ENCODE assay signal across 18 cellular contexts in the genomic region with DNA sequence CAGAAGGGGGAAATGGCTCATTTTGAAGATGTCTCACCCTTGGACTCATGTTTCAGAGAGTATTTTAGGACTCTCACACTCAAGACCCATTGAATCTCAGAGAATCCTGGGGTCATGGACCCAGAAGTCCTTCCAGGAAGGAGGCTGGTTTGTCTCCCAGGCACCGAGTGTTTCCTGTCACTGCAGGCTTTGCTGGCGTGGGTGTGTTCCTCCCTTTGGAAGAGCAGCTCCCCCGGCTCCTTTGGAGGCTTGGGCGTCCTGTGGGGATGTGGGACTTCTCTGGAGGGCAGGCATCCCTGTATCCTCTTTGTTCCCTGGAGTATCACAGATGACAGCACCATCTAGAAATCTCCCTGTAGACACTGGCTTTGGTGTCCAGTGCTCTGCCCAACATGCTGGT. TPM values are rescaled to one million over a fixed set of nuclear protein-coding genes. Genes with fewer than 3 reads are reported as not detected.
A peak's percentile ranks its signal among the peaks of the same experiment; 100 is the strongest.
DNase-seq lines count a peak whose midpoint lies in the region; ATAC-seq, FAIRE-seq and TF ChIP-seq lines count a peak whose summit lies in the region.
"Had no signal": no experiment of that assay in that cellular context is flagged by ENCODE, and none has a peak within 500 bp of the region (broad histone marks: within the 10 kb centered on the region; RNA-seq: fewer than 3 reads in every experiment).

No MANE protein-coding gene starts in this region.

- no peak overlapping the region for H2AFZ ChIP-seq in HepG2 (ENCODE audit: low read length)

- TF ChIP-seq EP300 in HepG2 (IDR thresholded peaks at IDR 0.05; ENCODE audit: low read depth in 2 of 2, low read length in 2 of 2) (no peak), HepG2 (CRISPR knock-in tag; IDR thresholded peaks at IDR 0.05; ENCODE audit: borderline replicate concordance) (no peak)

- H3K4me3 Mint-ChIP-seq in endothelial cell (ENCODE audit: unreplicated experiment): no peak overlapping the region
- H3K4me3 Mint-ChIP-seq: CD8-positive, alpha-beta memory T cell had no signal

- no peaks in the 10 kb centered on the region for H4K20me1 ChIP-seq in HepG2 (ENCODE audit: insufficient read depth, low read length)
- H4K20me1 ChIP-seq: BLaER1 had no signal

- H3K4me1 ChIP-seq in liver (ENCODE audit: control insufficient read depth in 4 of 4, insufficient read depth in 4 of 4, low read length in 3 of 4) (no peaks in the 10 kb centered on the region), HepG2 (ENCODE audit: insufficient read depth, low read length) (no peaks in the 10 kb centered on the region), psoas muscle (no peaks in the 10 kb centered on the region)
- H3K4me1 ChIP-seq: Caco-2 had no signal

- no peak overlapping the region for H3K4me2 ChIP-seq in HepG2 (ENCODE audit: low read depth, low read length)
- H3K4me2 ChIP-seq: BLaER1 had no signal

- POLR2A ChIA-PET in HepG2 (lab: Yijun Ruan, JAX): no interaction called here

- no peak overlapping the region for H3K4me3 ChIP-seq in liver (ENCODE audit: low read depth in 1 of 3, low read length in 3 of 3)
- H3K4me3 ChIP-seq in HepG2 (replicated peaks in 1 of 3; ENCODE audit: insufficient read depth in 1 of 3, low read depth in 2 of 3, low read length in 3 of 3): no peak overlapping the region
- H3K4me3 ChIP-seq in psoas muscle: no peak overlapping the region
- H3K4me3 ChIP-seq: BLaER1 had no signal

- no peak overlapping the region for H3K27ac ChIP-seq in liver (ENCODE audit: low read depth in 1 of 2, low read length in 2 of 2)
- H3K27ac ChIP-seq in HepG2 (ENCODE audit: extremely low read length, insufficient read depth, low read length): no peak overlapping the region
- no peak overlapping the region for H3K27ac ChIP-seq in psoas muscle
- H3K27ac ChIP-seq: BLaER1 had no signal

- no peak overlapping the region for H3K9ac ChIP-seq in liver (ENCODE audit: low read depth in 1 of 2, low read length in 2 of 2)
- H3K9ac ChIP-seq in HepG2 (ENCODE audit: insufficient read depth, low read depth, low read length): no peak overlapping the region
- H3K9ac ChIP-seq: BLaER1 had no signal

- no peak for TF ChIP-seq POLR2A in HepG2 (IDR thresholded peaks at IDR 0.05; ENCODE audit: insufficient read depth in 1 of 2, low read depth in 2 of 2, low read length in 2 of 2)

- H3K9me3 ChIP-seq in liver (ENCODE audit: control insufficient read depth in 4 of 4, low read length in 3 of 4) (no peaks in the 10 kb centered on the region), HepG2 (ENCODE audit: low read length) (no peaks in the 10 kb centered on the region), psoas muscle (no peaks in the 10 kb centered on the region)
- H3K9me3 ChIP-seq: BLaER1, Caco-2 had no signal

- no TSS peak for BruUV-seq in HepG2 (replicated peaks; lab: Mats Ljungman, UMichigan)

- peaks cover 4% of the 10 kb centered on the region for H3K36me3 Mint-ChIP-seq in endothelial cell (ENCODE audit: low read depth, unreplicated experiment)

- no peak for ATAC-seq in HepG2
- ATAC-seq in left lobe of liver: peak; percentile 10
- ATAC-seq in psoas muscle: no peak
- no peak for ATAC-seq in HG02938 (IDR thresholded peaks at IDR 0.05; ENCODE audit: unreplicated experiment)
- ATAC-seq in HG03432 (IDR thresholded peaks at IDR 0.05; ENCODE audit: unreplicated experiment): no peak

- intact Hi-C loops in HepG2 (cut with micrococcal nuclease; ENCODE audit: unreplicated experiment): no loop called here
- intact Hi-C loops in psoas muscle (cut with DNase I): loop anchor here (5.0 kb wide), 2 partner anchors 44 to 46 kb away; no protein-coding TSS in a partner anchor

- no peak for FAIRE-seq in HepG2 (lab: Jason Lieb, UNC)
- FAIRE-seq: D721Med, G401.6, GM12891, GM19239, H1 had no signal

- DNase-seq in HepG2 (ENCODE audit: low spot score): no peak
- DNase-seq in left lobe of liver (ENCODE audit: low spot score): no peak
- peak; percentile 5 to 16 for DNase-seq in psoas muscle
- DNase-seq in activated gamma-delta T cell (lab: John Stamatoyannopoulos, UW): no peak
- no peak for DNase-seq in endothelial cell (ENCODE audit: low spot score)
- DNase-seq: 8988T, Caco-2, HCEC 1CT had no signal

- in situ Hi-C loops in HepG2 (cut with HindIII; ENCODE audit: extremely low pct_ligation_motif_present, low pct_unique_long_range_greater_than_20kb): no loop called here

- H3K79me2 ChIP-seq in HepG2 (ENCODE audit: insufficient read depth, low read length): no peaks in the 10 kb centered on the region

- TF ChIP-seq CTCF in liver (IDR thresholded peaks at IDR 0.05; ENCODE audit: low read depth, low read length, missing input control): no peak
- no peak for TF ChIP-seq CTCF in HepG2 (CRISPR knock-in tag; IDR thresholded peaks at IDR 0.05)
- no peak for TF ChIP-seq CTCF in psoas muscle (IDR thresholded peaks at IDR 0.05)
- no peak for TF ChIP-seq CTCF in endothelial cell (IDR thresholded peaks at IDR 0.05; ENCODE audit: unreplicated experiment)

- peaks cover 10 to 88% (median 38%) of the 10 kb centered on the region in 4 donors for H3K36me3 ChIP-seq in liver (ENCODE audit: control insufficient read depth in 4 of 4, insufficient read depth in 3 of 4, low read depth in 1 of 4, low read length in 3 of 4)
- H3K36me3 ChIP-seq in HepG2 (replicated peaks in 1 of 2; ENCODE audit: control insufficient read depth in 1 of 2, insufficient read depth in 2 of 2, low read length in 2 of 2): no peaks in the 10 kb centered on the region
- peaks cover 0 to 88% of the 10 kb centered on the region in 2 donors for H3K36me3 ChIP-seq in psoas muscle (ENCODE audit: insufficient read depth in 1 of 2, low read depth in 1 of 2)

- H3K27ac Mint-ChIP-seq in endothelial cell (ENCODE audit: unreplicated experiment): no peak overlapping the region

- 81% methylated on average over 4 of the region's 4 CpGs for WGBS in liver
- WGBS in HepG2 (ENCODE audit: low lambda C conversion rate): 76% methylated on average over 4 of the region's 4 CpGs
- 80 to 83% (median 81%) methylated on average over 4 of the region's 4 CpGs for WGBS in psoas muscle, 3 donors

- peaks cover 3% of the 10 kb centered on the region for H3K4me1 Mint-ChIP-seq in endothelial cell (ENCODE audit: unreplicated experiment)
- H3K4me1 Mint-ChIP-seq: CD8-positive, alpha-beta memory T cell had no signal

- H3K9me3 Mint-ChIP-seq in endothelial cell (ENCODE audit: unreplicated experiment): no peaks in the 10 kb centered on the region
- H3K9me3 Mint-ChIP-seq: CD8-positive, alpha-beta memory T cell had no signal

- H3K27me3 Mint-ChIP-seq in endothelial cell (ENCODE audit: unreplicated experiment): peaks cover 2% of the 10 kb centered on the region

- CTCF ChIA-PET in HepG2 (lab: Yijun Ruan, JAX; ENCODE audit: low intra/inter-chr PET ratio, low total read pairs): no interaction called here

- no peaks in the 10 kb centered on the region for H3K27me3 ChIP-seq in liver (ENCODE audit: control insufficient read depth in 4 of 4, insufficient read depth in 4 of 4, low read length in 3 of 4)
- no peaks in the 10 kb centered on the region; a peak in 1 of 5 replicates for H3K27me3 ChIP-seq in HepG2 (ENCODE audit: control insufficient read depth in 1 of 2, insufficient read depth in 2 of 2, low read length in 2 of 2)
- no peaks in the 10 kb centered on the region for H3K27me3 ChIP-seq in psoas muscle (ENCODE audit: insufficient read depth in 3 of 3, low read length in 2 of 3)
- H3K27me3 ChIP-seq: BLaER1 had no signal

- TF ChIP-seq RAD21 in liver (IDR thresholded peaks at IDR 0.05): no peak
- TF ChIP-seq RAD21 in HepG2 (CRISPR knock-in tag; IDR thresholded peaks at IDR 0.05): no peak

RNA-seq across cellular contexts. Expression of a gene that starts 40.0 kb away (rescaled TPM):
- total RNA-seq in liver (1 to 10 TPM; 1.5 to 6.0 TPM), HepG2 (2016; rRNA removed; fragmentation: Illumina TruSeq; extraction: Trizol) (0.42 and 0.64 TPM in 2 replicates), left lobe of liver (9.6 TPM), psoas muscle (1 to 10 TPM; 2.4 to 4.1 (median 3.0) TPM), endothelial cell (ENCODE audit: unreplicated experiment) (3.3 TPM)
- polyA plus RNA-seq in liver (1 to 10 TPM; 1.7 to 3.3 TPM), HepG2 (2011; rRNA removed) (3.5 and 4.8 TPM in 2 replicates), psoas muscle (1 to 10 TPM in 2 of 3 donors, under 1 TPM in 1; 0.77 to 1.8 (median 1.2) TPM)
- total RNA-seq in HepG2 (2016; cell fraction: cytosol; rRNA removed; fragmentation: Illumina TruSeq; extraction: Trizol; ENCODE audit: low read depth): under 0.01 and 0.35 TPM in 2 replicates
- total RNA-seq in HepG2 (2016; cell fraction: insoluble cytoplasmic fraction; rRNA removed; fragmentation: Illumina TruSeq; extraction: Trizol): 0.18 and 0.74 TPM in 2 replicates
- total RNA-seq in HepG2 (2016; cell fraction: membrane; rRNA removed; fragmentation: Illumina TruSeq; extraction: Trizol): 0.07 and 0.22 TPM in 2 replicates
- total RNA-seq in HepG2 (2016; cell fraction: nucleus; rRNA removed; fragmentation: Illumina TruSeq; extraction: Trizol): 1.7 and 2.1 TPM in 2 replicates
- polyA plus RNA-seq in HepG2 (2011; cell fraction: cytosol; rRNA removed): 0.85 and 1.5 TPM in 2 replicates
- 32.0 and 33.0 TPM in 2 replicates for polyA plus RNA-seq in HepG2 (2011; cell fraction: nucleus; rRNA removed)
- polyA plus RNA-seq in HepG2 (2012): 2.0 and 3.0 TPM in 2 replicates
- 0.07 TPM in 1 of 2 replicates, not detected in the other for polyA plus RNA-seq in HepG2 (2016; cell fraction: cytosol; fragmentation: Illumina TruSeq; extraction: Trizol; ENCODE audit: low read depth)
- 0.13 and 0.34 TPM in 2 replicates for polyA plus RNA-seq in HepG2 (2016; cell fraction: insoluble cytoplasmic fraction; fragmentation: Illumina TruSeq; extraction: Trizol; ENCODE audit: low read depth)
- polyA plus RNA-seq in HepG2 (2016; cell fraction: membrane; fragmentation: Illumina TruSeq; extraction: Trizol; ENCODE audit: low read depth): 0.09 and 0.14 TPM in 2 replicates
- polyA plus RNA-seq in HepG2 (2016; cell fraction: nucleus; fragmentation: Illumina TruSeq; extraction: Trizol; ENCODE audit: insufficient read depth, low read depth): 1.9 and 2.5 TPM in 2 replicates
- 8.3 and 11.0 TPM in 2 replicates for polyA minus RNA-seq in HepG2 (2011; rRNA and poly(A)+ RNA removed; ENCODE audit: low replicate concordance)
- 0.35 and 0.99 TPM in 2 replicates for polyA minus RNA-seq in HepG2 (2011; cell fraction: cytosol; rRNA and poly(A)+ RNA removed)
- polyA minus RNA-seq in HepG2 (2011; cell fraction: nucleus; rRNA and poly(A)+ RNA removed): 12.2 and 14.8 TPM in 2 replicates

RNA-seq across cellular contexts. Expression of a gene that starts 53.7 kb away (rescaled TPM):
- total RNA-seq in liver (10 to 100 TPM; 38.0 to 57.2 TPM), HepG2 (2016; rRNA removed; fragmentation: Illumina TruSeq; extraction: Trizol) (46.9 and 59.1 TPM in 2 replicates), left lobe of liver (46.9 TPM), psoas muscle (10 to 100 TPM; 61.1 to 78.1 (median 70.7) TPM), endothelial cell (ENCODE audit: unreplicated experiment) (118 TPM)
- polyA plus RNA-seq in liver (10 to 100 TPM; 19.4 to 39.3 TPM), HepG2 (2011; rRNA removed) (66.1 and 67.1 TPM in 2 replicates), psoas muscle (100 to 1,000 TPM in 1 of 3 donors, 10 to 100 TPM in 2; 65.7 to 104 (median 78.9) TPM)
- total RNA-seq in HepG2 (2016; cell fraction: cytosol; rRNA removed; fragmentation: Illumina TruSeq; extraction: Trizol; ENCODE audit: low read depth): 21.1 and 21.7 TPM in 2 replicates
- total RNA-seq in HepG2 (2016; cell fraction: insoluble cytoplasmic fraction; rRNA removed; fragmentation: Illumina TruSeq; extraction: Trizol): 42.9 and 60.4 TPM in 2 replicates
- 58.0 and 59.4 TPM in 2 replicates for total RNA-seq in HepG2 (2016; cell fraction: membrane; rRNA removed; fragmentation: Illumina TruSeq; extraction: Trizol)
- total RNA-seq in HepG2 (2016; cell fraction: nucleus; rRNA removed; fragmentation: Illumina TruSeq; extraction: Trizol): 36.8 and 40.5 TPM in 2 replicates
- 48.2 and 60.5 TPM in 2 replicates for polyA plus RNA-seq in HepG2 (2011; cell fraction: cytosol; rRNA removed)
- 163 and 192 TPM in 2 replicates for polyA plus RNA-seq in HepG2 (2011; cell fraction: nucleus; rRNA removed)
- 45.8 and 59.1 TPM in 2 replicates for polyA plus RNA-seq in HepG2 (2012)
- 15.5 and 16.5 TPM in 2 replicates for polyA plus RNA-seq in HepG2 (2016; cell fraction: cytosol; fragmentation: Illumina TruSeq; extraction: Trizol; ENCODE audit: low read depth)
- polyA plus RNA-seq in HepG2 (2016; cell fraction: insoluble cytoplasmic fraction; fragmentation: Illumina TruSeq; extraction: Trizol; ENCODE audit: low read depth): 43.9 and 49.5 TPM in 2 replicates
- polyA plus RNA-seq in HepG2 (2016; cell fraction: membrane; fragmentation: Illumina TruSeq; extraction: Trizol; ENCODE audit: low read depth): 45.8 and 47.0 TPM in 2 replicates
- polyA plus RNA-seq in HepG2 (2016; cell fraction: nucleus; fragmentation: Illumina TruSeq; extraction: Trizol; ENCODE audit: insufficient read depth, low read depth): 76.0 and 87.9 TPM in 2 replicates
- 109 and 119 TPM in 2 replicates for polyA minus RNA-seq in HepG2 (2011; rRNA and poly(A)+ RNA removed; ENCODE audit: low replicate concordance)
- polyA minus RNA-seq in HepG2 (2011; cell fraction: cytosol; rRNA and poly(A)+ RNA removed): 30.5 and 32.0 TPM in 2 replicates
- polyA minus RNA-seq in HepG2 (2011; cell fraction: nucleus; rRNA and poly(A)+ RNA removed): 42.9 and 47.1 TPM in 2 replicates

RNA-seq across cellular contexts. Expression of a gene that starts 54.3 kb away (rescaled TPM):
- 1 to 10 TPM; 4.7 to 7.8 TPM for total RNA-seq in liver
- polyA plus RNA-seq in liver: 1 to 10 TPM; 1.6 to 2.8 TPM
- total RNA-seq in HepG2 (2016; rRNA removed; fragmentation: Illumina TruSeq; extraction: Trizol): 4.5 and 5.2 TPM in 2 replicates
- 6.6 and 9.4 TPM in 2 replicates for total RNA-seq in HepG2 (2016; cell fraction: cytosol; rRNA removed; fragmentation: Illumina TruSeq; extraction: Trizol; ENCODE audit: low read depth)
- total RNA-seq in HepG2 (2016; cell fraction: insoluble cytoplasmic fraction; rRNA removed; fragmentation: Illumina TruSeq; extraction: Trizol): 4.7 TPM in 2 replicates
- total RNA-seq in HepG2 (2016; cell fraction: membrane; rRNA removed; fragmentation: Illumina TruSeq; extraction: Trizol): 8.8 and 9.5 TPM in 2 replicates
- total RNA-seq in HepG2 (2016; cell fraction: nucleus; rRNA removed; fragmentation: Illumina TruSeq; extraction: Trizol): 5.2 and 5.7 TPM in 2 replicates
- polyA plus RNA-seq in HepG2 (2011; rRNA removed): 8.8 and 12.6 TPM in 2 replicates
- polyA plus RNA-seq in HepG2 (2011; cell fraction: cytosol; rRNA removed): 5.8 and 6.9 TPM in 2 replicates
- polyA plus RNA-seq in HepG2 (2011; cell fraction: nucleus; rRNA removed): 20.4 and 21.4 TPM in 2 replicates
- 6.3 and 8.7 TPM in 2 replicates for polyA plus RNA-seq in HepG2 (2012)
- 4.0 and 5.7 TPM in 2 replicates for polyA plus RNA-seq in HepG2 (2016; cell fraction: cytosol; fragmentation: Illumina TruSeq; extraction: Trizol; ENCODE audit: low read depth)
- polyA plus RNA-seq in HepG2 (2016; cell fraction: insoluble cytoplasmic fraction; fragmentation: Illumina TruSeq; extraction: Trizol; ENCODE audit: low read depth): 4.4 and 4.9 TPM in 2 replicates
- polyA plus RNA-seq in HepG2 (2016; cell fraction: membrane; fragmentation: Illumina TruSeq; extraction: Trizol; ENCODE audit: low read depth): 5.7 and 8.0 TPM in 2 replicates
- 11.1 and 11.4 TPM in 2 replicates for polyA plus RNA-seq in HepG2 (2016; cell fraction: nucleus; fragmentation: Illumina TruSeq; extraction: Trizol; ENCODE audit: insufficient read depth, low read depth)
- polyA minus RNA-seq in HepG2 (2011; rRNA and poly(A)+ RNA removed; ENCODE audit: low replicate concordance): 6.1 and 6.8 TPM in 2 replicates
- 3.0 and 4.6 TPM in 2 replicates for polyA minus RNA-seq in HepG2 (2011; cell fraction: cytosol; rRNA and poly(A)+ RNA removed)
- polyA minus RNA-seq in HepG2 (2011; cell fraction: nucleus; rRNA and poly(A)+ RNA removed): 17.4 and 17.6 TPM in 2 replicates
- total RNA-seq in left lobe of liver: 6.9 TPM
- 10 to 100 TPM in 1 of 4 donors, 1 to 10 TPM in 3; 4.2 to 15.5 (median 7.3) TPM for total RNA-seq in psoas muscle
- polyA plus RNA-seq in psoas muscle: 10 to 100 TPM in 1 of 3 donors, 1 to 10 TPM in 2; 4.2 to 13.4 (median 4.6) TPM
- total RNA-seq in endothelial cell (ENCODE audit: unreplicated experiment): 15.9 TPM

Comparison
In these comparisons a context has a peak if more than half of its experiments do, and no peak if none do; other contexts are left out.
1. DNase-seq: peak in psoas muscle (2 of 2); none in HepG2 (single experiment), left lobe of liver (single experiment), activated gamma-delta T cell (single experiment) and endothelial cell (single experiment).